ENCODE assay signal across 31 cellular contexts in the genomic region with DNA sequence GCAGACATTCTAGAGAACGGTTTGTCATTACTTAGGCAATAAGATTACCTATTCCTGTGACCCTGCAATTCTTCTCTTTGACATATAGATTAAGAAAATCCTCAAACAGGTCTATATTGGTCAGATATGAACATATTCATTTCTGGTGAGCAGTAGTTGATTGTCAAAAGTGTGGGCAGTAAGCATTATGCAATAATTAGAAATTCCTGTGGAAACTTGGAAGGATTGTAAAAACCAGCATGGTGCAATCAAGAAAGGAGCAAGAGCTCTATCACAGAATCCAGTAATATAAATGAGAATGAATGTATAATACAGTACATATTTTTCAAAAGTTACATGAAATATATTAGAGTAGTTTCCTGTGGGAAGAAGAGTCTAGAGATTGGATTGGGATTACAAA.
A peak's percentile ranks its signal among the peaks of the same experiment; 100 is the strongest.
DNase-seq lines count a peak whose midpoint lies in the region; ATAC-seq and TF ChIP-seq lines count a peak whose summit lies in the region.
"Had no signal": no experiment of that assay in that cellular context is flagged by ENCODE, and none has a peak within 500 bp of the region (broad histone marks: within the 10 kb centered on the region; RNA-seq: fewer than 3 reads in every experiment).

No MANE protein-coding gene starts in this region.

- no peaks in the 10 kb centered on the region for H3K79me2 ChIP-seq in mammary epithelial cell (ENCODE audit: insufficient read depth, low read length)
- H3K79me2 ChIP-seq in GM23338 (replicated peaks; ENCODE audit: insufficient read depth), result no peaks in the 10 kb centered on the region

- CTCF ChIA-PET in mammary epithelial cell (lab: Charles Lee; ENCODE audit: low non-redundant PET), result no interaction called here

- no peak overlapping the region for H3K27ac ChIP-seq in mammary epithelial cell (ENCODE audit: insufficient read depth, low read depth, low read length)
- H3K27ac ChIP-seq in GM23338 (ENCODE audit: low read depth), result no peak overlapping the region
- H3K27ac ChIP-seq: BLaER1, HL-60, pancreas, Peyer's patch, SJCRH30, transverse colon had no signal

- H3K27me3 Mint-ChIP-seq in GM23338 (ENCODE audit: insufficient read depth, low read depth, poor library complexity), result no peaks in the 10 kb centered on the region
- H3K27me3 Mint-ChIP-seq: activated CD4-positive, alpha-beta memory T cell treated with anti-CD3 and anti-CD28 coated beads for 36 hours; activated naive CD8-positive, alpha-beta T cell; central memory CD8-positive, alpha-beta T cell had no signal

- H3K9me3 ChIP-seq in mammary epithelial cell (replicated peaks; ENCODE audit: insufficient read depth, low read length), result no peaks in the 10 kb centered on the region
- H3K9me3 ChIP-seq: ascending aorta, BLaER1, pancreas, Peyer's patch, SJCRH30, transverse colon had no signal

- TF ChIP-seq CTCF in AG09309 (IDR thresholded peaks at IDR 0.05; ENCODE audit: control insufficient read depth, insufficient read depth, low read depth, low read length, missing control alignments) (no peak), mammary epithelial cell (conservative IDR thresholded peaks at IDR 0.05 in 1 of 2, IDR thresholded peaks at IDR 0.05 in 1 of 2; ENCODE audit: extremely low read depth in 1 of 2, insufficient read depth in 1 of 2, low read depth in 1 of 2, low read length in 2 of 2) (no peak), fibroblast of the aortic adventitia (IDR thresholded peaks at IDR 0.05; ENCODE audit: insufficient read depth, low read length) (no peak), GM23338 (conservative IDR thresholded peaks at IDR 0.05; ENCODE audit: low read depth in 2 of 2) (no peak)

- ATAC-seq in HG03135 (IDR thresholded peaks at IDR 0.05; ENCODE audit: unreplicated experiment), result no peak
- ATAC-seq in GM23338, result no peak
- ATAC-seq in GM18519 (IDR thresholded peaks at IDR 0.05; ENCODE audit: low FRiP score, unreplicated experiment), result no peak
- ATAC-seq: activated CD4-positive, CD25-positive, alpha-beta regulatory T cell treated with anti-CD3 and anti-CD28 coated beads, Interleukin-2, amount 50 U/mL, for 24 hours; pancreas had no signal

- no peaks in the 10 kb centered on the region for H3K27me3 ChIP-seq in mammary epithelial cell (ENCODE audit: insufficient read depth, low read length)
- no peaks in the 10 kb centered on the region for H3K27me3 ChIP-seq in GM23338 (ENCODE audit: insufficient read depth)
- H3K27me3 ChIP-seq: ascending aorta, BLaER1, pancreas, Peyer's patch, SJCRH30, transverse colon had no signal

- H4K20me1 ChIP-seq in mammary epithelial cell (ENCODE audit: insufficient read depth, low read length) (no peaks in the 10 kb centered on the region), GM23338 (replicated peaks; ENCODE audit: insufficient read depth) (no peaks in the 10 kb centered on the region)
- H4K20me1 ChIP-seq: BLaER1 had no signal

- H3K4me3 ChIP-seq in AG09309 (ENCODE audit: control insufficient read depth, low read depth, low read length) (no peak overlapping the region), mammary epithelial cell (replicated peaks in 1 of 3; ENCODE audit: insufficient read depth in 1 of 3, low read depth in 2 of 3, low read length in 3 of 3) (no peak overlapping the region), fibroblast of the aortic adventitia (ENCODE audit: low read depth, low read length) (no peak overlapping the region), GM23338 (no peak overlapping the region)
- H3K4me3 ChIP-seq: ascending aorta, BLaER1, pancreas, Peyer's patch, SJCRH30, transverse colon had no signal

- peaks cover 6% of the 10 kb centered on the region; the same call in 2 of the 3 replicates for H3K4me1 Mint-ChIP-seq in GM23338
- H3K4me1 Mint-ChIP-seq: central memory CD8-positive, alpha-beta T cell had no signal

- H3K9ac ChIP-seq in mammary epithelial cell (ENCODE audit: insufficient read depth, low read length), result no peak overlapping the region
- H3K9ac ChIP-seq: BLaER1 had no signal

- no peaks in the 10 kb centered on the region for H3K36me3 Mint-ChIP-seq in GM23338 (ENCODE audit: low read depth)
- H3K36me3 Mint-ChIP-seq: activated CD4-positive, alpha-beta memory T cell treated with anti-CD3 and anti-CD28 coated beads for 36 hours; activated naive CD8-positive, alpha-beta T cell had no signal

- dilution Hi-C loops in mammary epithelial cell (cut with HindIII; ENCODE audit: low sequenced_read_pairs), result no loop called here

- in situ Hi-C loops in mammary epithelial cell (cut with MboI; ENCODE audit: low sequenced_read_pairs in 2 of 2), result no loop called here

- 63% methylated on average over 1 of the region's 1 CpG for WGBS in mammary epithelial cell (ENCODE audit: low coverage, missing lambda C conversion rate)

- H3K9me3 Mint-ChIP-seq in GM23338, result no peaks in the 10 kb centered on the region
- H3K9me3 Mint-ChIP-seq: activated T-helper 2 cell treated with anti-CD3 and anti-CD28 coated beads, Interferon-gamma antibody, Interleukin-2, Interleukin-4, amounts not matched to agents 10 μg/mL and 5 μg/mL and 100 μg/mL, durations not matched to agents 14 hours and 24 hours and 36 hours had no signal

- H2AFZ ChIP-seq in mammary epithelial cell (ENCODE audit: low read depth, low read length) (no peak overlapping the region), GM23338 (no peak overlapping the region)

- H3K4me1 ChIP-seq in mammary epithelial cell (ENCODE audit: insufficient read depth, low read length) (no peaks in the 10 kb centered on the region), GM23338 (ENCODE audit: insufficient read depth) (no peaks in the 10 kb centered on the region)
- H3K4me1 ChIP-seq: BLaER1, pancreas, Peyer's patch, SJCRH30 had no signal

- no peak overlapping the region for H3K4me3 Mint-ChIP-seq in GM23338
- H3K4me3 Mint-ChIP-seq: activated CD4-positive, alpha-beta memory T cell treated with anti-CD3 and anti-CD28 coated beads for 36 hours; activated naive CD8-positive, alpha-beta T cell; central memory CD8-positive, alpha-beta T cell had no signal

- DNase-seq in AG09309 (ENCODE audit: low read depth) (peak; percentile 39), HCEC 1CT (peak; percentile 28), mammary epithelial cell (peak; percentile 29), fibroblast of the aortic adventitia (ENCODE audit: low read depth) (peak; percentile 75), GM23338 (ENCODE audit: low spot score) (no peak), activated gamma-delta T cell treated with Interleukin-2 at 50 U/mL for 16 hours (no peak)
- DNase-seq: activated CD4-positive, alpha-beta memory T cell treated with anti-CD3 and anti-CD28 coated beads for 36 hours; activated CD8-positive, alpha-beta memory T cell treated with anti-CD3 and anti-CD28 coated beads, Interleukin-2, amount 50 U/mL, for 48 hours; COR-L47; foreskin melanocyte; GF-D8; Karpas-422; NCI-H1092; NCI-H2029; NCI-H2227 treated with DMSO at 0.1 percent for 48 hours; NCI-H69; pancreas; Peyer's patch; SJCRH30; stimulated activated CD4-positive, alpha-beta T cell treated with anti-CD3 and anti-CD28 coated beads, Interleukin-2, amount 100 ng/mL, for 24 hours; T-helper 1 cell; transverse colon had no signal

- H3K4me2 ChIP-seq in mammary epithelial cell (ENCODE audit: insufficient read depth, low read depth, low read length) (no peak overlapping the region), GM23338 (no peak overlapping the region)
- H3K4me2 ChIP-seq: BLaER1 had no signal

- H3K36me3 ChIP-seq in mammary epithelial cell (ENCODE audit: insufficient read depth, low read length) (no peaks in the 10 kb centered on the region), GM23338 (ENCODE audit: insufficient read depth) (no peaks in the 10 kb centered on the region)
- H3K36me3 ChIP-seq: ascending aorta, BLaER1, pancreas, Peyer's patch, SJCRH30, transverse colon had no signal

- H3K9me2 ChIP-seq in GM23338 (ENCODE audit: insufficient read depth), result no peaks in the 10 kb centered on the region

- H3K27ac Mint-ChIP-seq in GM23338, result no peak overlapping the region
- H3K27ac Mint-ChIP-seq: activated CD4-positive, alpha-beta memory T cell treated with anti-CD3 and anti-CD28 coated beads for 36 hours; activated naive CD8-positive, alpha-beta T cell; activated T-helper 2 cell treated with anti-CD3 and anti-CD28 coated beads, Interferon-gamma antibody, Interleukin-2, Interleukin-4, amounts not matched to agents 10 μg/mL and 5 μg/mL and 100 μg/mL, durations not matched to agents 14 hours and 24 hours and 36 hours had no signal

- BruUV-seq in mammary epithelial cell (replicated peaks; lab: Mats Ljungman, UMichigan), result no TSS peak

- intact Hi-C loops in mammary epithelial cell (cut with micrococcal nuclease), result no loop called here

- H3F3A ChIP-seq in GM23338 (replicated peaks; ENCODE audit: low read depth), result no peaks in the 10 kb centered on the region

TF ChIP-seq in GM23338, 12 proteins besides CTCF, POLR2A, EP300 and RAD21 (continues in another document):
- TF ChIP-seq POLR2AphosphoS5 (IDR thresholded peaks at IDR 0.05; ENCODE audit: low read depth) (no peak), EZH2phosphoT487 (IDR thresholded peaks at IDR 0.05; ENCODE audit: unreplicated experiment) (no peak)
- TF ChIP-seq, protein P1, sequence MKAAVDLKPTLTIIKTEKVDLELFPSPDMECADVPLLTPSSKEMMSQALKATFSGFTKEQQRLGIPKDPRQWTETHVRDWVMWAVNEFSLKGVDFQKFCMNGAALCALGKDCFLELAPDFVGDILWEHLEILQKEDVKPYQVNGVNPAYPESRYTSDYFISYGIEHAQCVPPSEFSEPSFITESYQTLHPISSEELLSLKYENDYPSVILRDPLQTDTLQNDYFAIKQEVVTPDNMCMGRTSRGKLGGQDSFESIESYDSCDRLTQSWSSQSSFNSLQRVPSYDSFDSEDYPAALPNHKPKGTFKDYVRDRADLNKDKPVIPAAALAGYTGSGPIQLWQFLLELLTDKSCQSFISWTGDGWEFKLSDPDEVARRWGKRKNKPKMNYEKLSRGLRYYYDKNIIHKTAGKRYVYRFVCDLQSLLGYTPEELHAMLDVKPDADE (IDR thresholded peaks at IDR 0.05), result no peak

Comparison
In these comparisons a context has a peak if more than half of its experiments do, and no peak if none do; other contexts are left out.
1. DNase-seq: peak in AG09309 (single experiment), HCEC 1CT (single experiment), mammary epithelial cell (single experiment) and fibroblast of the aortic adventitia (single experiment); none in GM23338 (single experiment) and activated gamma-delta T cell treated with Interleukin-2 at 50 U/mL for 16 hours (single experiment).